ENCODE assay signal across 8 cellular contexts in genomic region chr1:150168960-150169565, GRCh38. TPM values are rescaled to one million over a fixed set of nuclear protein-coding genes. Genes with fewer than 3 reads are reported as not detected.
DNase-seq lines count a peak whose midpoint lies in the region; ATAC-seq and TF ChIP-seq lines count a peak whose summit lies in the region.

No MANE protein-coding gene starts in this region.

- H3K27me3 ChIP-seq in right cardiac atrium (ENCODE audit: control insufficient read depth, insufficient read depth), result no peaks in the 10 kb centered on the region
- no peaks in the 10 kb centered on the region for H3K27me3 ChIP-seq in smooth muscle cell (ENCODE audit: low read depth)

- H3F3A ChIP-seq in smooth muscle cell (ENCODE audit: low read depth), result no peaks in the 10 kb centered on the region

- peaks cover 11% of the 10 kb centered on the region for H3K4me1 Mint-ChIP-seq in T-helper 17 cell

- peaks cover 8% of the 10 kb centered on the region for H3K36me3 Mint-ChIP-seq in T-helper 17 cell (ENCODE audit: low read depth)

- H3K4me1 ChIP-seq in right cardiac atrium (ENCODE audit: control insufficient read depth, insufficient read depth, low read length) (peaks cover 3% of the 10 kb centered on the region), smooth muscle cell (ENCODE audit: low read depth) (no peaks in the 10 kb centered on the region)

- WGBS in right cardiac atrium, result 14% methylated on average over 6 of the region's 6 CpGs
- WGBS in smooth muscle cell (ENCODE audit: low lambda C conversion rate), result 55% methylated on average over 6 of the region's 6 CpGs

- H4K20me1 ChIP-seq in smooth muscle cell (ENCODE audit: low read depth), result no peaks in the 10 kb centered on the region

- H3K9me3 ChIP-seq in T-helper 17 cell (ENCODE audit: control insufficient read depth, low read length, poor library complexity, severe bottlenecking) (no peaks in the 10 kb centered on the region), right cardiac atrium (ENCODE audit: control insufficient read depth, low read length) (no peaks in the 10 kb centered on the region), smooth muscle cell (replicated peaks; ENCODE audit: low read depth) (no peaks in the 10 kb centered on the region)

- H2AFZ ChIP-seq in smooth muscle cell (ENCODE audit: low read depth), result no peak overlapping the region

- H3K27ac ChIP-seq in right cardiac atrium (ENCODE audit: low read length), result no peak overlapping the region
- no peak overlapping the region for H3K27ac ChIP-seq in smooth muscle cell (ENCODE audit: low read depth)

- ATAC-seq in T-helper 17 cell, result peak; percentile 68
- peak; percentile 57 to 70 for ATAC-seq in right cardiac atrium
- ATAC-seq in GM21515 (IDR thresholded peaks at IDR 0.05; ENCODE audit: unreplicated experiment), result no peak

- no peaks in the 10 kb centered on the region for H3K27me3 Mint-ChIP-seq in T-helper 17 cell

- in situ Hi-C loops in KBM-7 (cut with MboI; ENCODE audit: low pct_unique_long_range_greater_than_20kb, low sequenced_read_pairs), result no loop called here

- H3K36me3 ChIP-seq in smooth muscle cell (ENCODE audit: low read depth), result no peaks in the 10 kb centered on the region

- no peak overlapping the region for H3K4me3 Mint-ChIP-seq in T-helper 17 cell

- no peak overlapping the region for H3K4me2 ChIP-seq in smooth muscle cell

- DNase-seq in DMS 273 treated with DMSO at 0.1 percent for 48 hours (lab: John Stamatoyannopoulos, UW), result peak; percentile 36
- DNase-seq in KBM-7, result peak; percentile 68
- peak; percentile 25 to 43 (median 29) for DNase-seq in T-helper 17 cell
- DNase-seq in amniotic stem cell (lab: John Stamatoyannopoulos, UW), result peak; percentile 25
- DNase-seq in right cardiac atrium, result peak; percentile 66 to 87 (median 84)
- peak; percentile 12 for DNase-seq in smooth muscle cell (lab: John Stamatoyannopoulos, UW; ENCODE audit: unreplicated experiment)
- no peak for DNase-seq in DMS79 treated with DMSO at 0.1 percent for 48 hours (lab: John Stamatoyannopoulos, UW)

- H3K79me2 ChIP-seq in smooth muscle cell (ENCODE audit: low read depth), result no peaks in the 10 kb centered on the region

- intact Hi-C loops in right cardiac atrium (cut with DNase I), result loop anchor here (2.0 to 10.0 kb wide), 6 partner anchors 92 to 207 kb away; no protein-coding TSS in a partner anchor

- no peak overlapping the region for H3K27ac Mint-ChIP-seq in T-helper 17 cell

- H3K4me3 ChIP-seq in right cardiac atrium (ENCODE audit: low read length), result no peak overlapping the region
- no peak overlapping the region for H3K4me3 ChIP-seq in smooth muscle cell

- TF ChIP-seq CTCF in smooth muscle cell (IDR thresholded peaks at IDR 0.05; ENCODE audit: borderline replicate concordance, insufficient read depth, poor library complexity, severe bottlenecking), result peak; percentile 76

- H3K9ac ChIP-seq in smooth muscle cell (ENCODE audit: low read depth), result no peak overlapping the region

RNA-seq across cellular contexts. Expression of gene PLEKHO1, which starts 19.3 kb away (rescaled TPM):
- total RNA-seq in T-helper 17 cell (100 to 1,000 TPM in 1 of 2 donors, 10 to 100 TPM in 1; 71.4 to 124 TPM), right cardiac atrium (10 to 100 TPM; 28.9 to 51.4 (median 34.4) TPM), smooth muscle cell (44.1 and 48.5 TPM in 2 replicates)
- polyA plus RNA-seq in right cardiac atrium (73.2 TPM), smooth muscle cell (75.5 and 81.0 TPM in 2 replicates)
